Comparison of ENCODE assay signal across 24 cellular contexts in genomic region chr2:109500910-109501309, GRCh38.
"Had no signal": no experiment of that assay in that cellular context is flagged by ENCODE, and none has a peak within 500 bp of the region (broad histone marks: within the 10 kb centered on the region; RNA-seq: fewer than 3 reads in every experiment).

No MANE protein-coding gene starts in this region.

- ATAC-seq: foreskin keratinocyte; gastroesophageal sphincter; heart left ventricle; left ventricle myocardium superior; natural killer cell; right lobe of liver; stimulated activated naive CD8-positive, alpha-beta T cell treated with anti-CD3 and anti-CD28 coated beads, Interleukin-15, amount 100 ng/mL, for 72 hours had no signal

- H3K4me2 ChIP-seq: hepatocyte had no signal

- H3K79me2 ChIP-seq: hepatocyte, parathyroid adenoma had no signal

- H3K27me3 Mint-ChIP-seq: dendritic cell treated with granulocyte-macrophage colony-stimulating factor and Interleukin-4, amounts not matched to agents 40 ng/mL and 50 ng/mL, for 4 days; stimulated activated naive CD8-positive, alpha-beta T cell treated with anti-CD3 and anti-CD28 coated beads, Interleukin-15, amount 100 ng/mL, for 72 hours had no signal

- H2AFZ ChIP-seq: hepatocyte, parathyroid adenoma had no signal

- H3K4me3 ChIP-seq: esophagus muscularis mucosa, gastroesophageal sphincter, heart left ventricle, hepatocyte, lower lobe of right lung, right lobe of liver, suprapubic skin had no signal

- H3K36me3 Mint-ChIP-seq: natural killer cell had no signal

- H3K9ac ChIP-seq: parathyroid adenoma had no signal

- H3K9me3 Mint-ChIP-seq: dendritic cell treated with granulocyte-macrophage colony-stimulating factor and Interleukin-4, amounts not matched to agents 40 ng/mL and 50 ng/mL, for 4 days; natural killer cell; stimulated activated naive CD8-positive, alpha-beta T cell treated with anti-CD3 and anti-CD28 coated beads, Interleukin-15, amount 100 ng/mL, for 72 hours had no signal

- H3K27ac ChIP-seq: esophagus muscularis mucosa, foreskin keratinocyte, gastroesophageal sphincter, heart left ventricle, hepatocyte, lower lobe of right lung, neutrophil, parathyroid adenoma, right lobe of liver, suprapubic skin had no signal

- H3K4me1 ChIP-seq: foreskin keratinocyte, parathyroid adenoma, right lobe of liver had no signal

- H3K27me3 ChIP-seq: esophagus muscularis mucosa, gastroesophageal sphincter, heart left ventricle, hepatocyte, neutrophil, right lobe of liver, suprapubic skin had no signal

- DNase-seq: effector CD8-positive, alpha-beta T cell; foreskin keratinocyte; heart left ventricle; left ventricle myocardium superior; lower lobe of right lung; natural killer cell; right lobe of liver; small intestine; stimulated activated CD4-positive, alpha-beta T cell treated with anti-CD3 and anti-CD28 coated beads, Interleukin-12 subunit alpha, Interleukin-12 subunit beta, amount 100 ng/mL, for 4 hours; stimulated activated CD4-positive, alpha-beta T cell treated with anti-CD3 and anti-CD28 coated beads, Interleukin-1b, Interleukin-23, amount 100 ng/mL, for 48 hours; stimulated activated CD4-positive, alpha-beta T cell treated with anti-CD3 and anti-CD28 coated beads, Interleukin-4, amount 100 ng/mL, for 1 hour; stimulated activated CD8-positive, alpha-beta memory T cell treated with anti-CD3 and anti-CD28 coated beads, Interleukin-4, amount 100 ng/mL, for 48 hours; stimulated activated naive CD4-positive, alpha-beta T cell; stimulated activated naive CD8-positive, alpha-beta T cell treated with anti-CD3 and anti-CD28 coated beads, Interleukin-15, amount 100 ng/mL, for 72 hours; trophoblast cell had no signal

- H3K36me3 ChIP-seq: lower lobe of right lung, right lobe of liver, suprapubic skin had no signal

- H3K9me3 ChIP-seq: neutrophil, right lobe of liver, suprapubic skin had no signal

- H3K27ac Mint-ChIP-seq: dendritic cell treated with granulocyte-macrophage colony-stimulating factor and Interleukin-4, amounts not matched to agents 40 ng/mL and 50 ng/mL, for 4 days; natural killer cell; progenitor cell of endocrine pancreas had no signal

- H3K4me1 Mint-ChIP-seq: stimulated activated naive CD8-positive, alpha-beta T cell treated with anti-CD3 and anti-CD28 coated beads, Interleukin-15, amount 100 ng/mL, for 72 hours had no signal

- H3K4me3 Mint-ChIP-seq: dendritic cell treated with granulocyte-macrophage colony-stimulating factor and Interleukin-4, amounts not matched to agents 40 ng/mL and 50 ng/mL, for 4 days; natural killer cell; neural crest cell; stimulated activated naive CD8-positive, alpha-beta T cell treated with anti-CD3 and anti-CD28 coated beads, Interleukin-15, amount 100 ng/mL, for 72 hours had no signal
